Comparison of ENCODE assay signal across 24 cellular contexts in the genomic region with DNA sequence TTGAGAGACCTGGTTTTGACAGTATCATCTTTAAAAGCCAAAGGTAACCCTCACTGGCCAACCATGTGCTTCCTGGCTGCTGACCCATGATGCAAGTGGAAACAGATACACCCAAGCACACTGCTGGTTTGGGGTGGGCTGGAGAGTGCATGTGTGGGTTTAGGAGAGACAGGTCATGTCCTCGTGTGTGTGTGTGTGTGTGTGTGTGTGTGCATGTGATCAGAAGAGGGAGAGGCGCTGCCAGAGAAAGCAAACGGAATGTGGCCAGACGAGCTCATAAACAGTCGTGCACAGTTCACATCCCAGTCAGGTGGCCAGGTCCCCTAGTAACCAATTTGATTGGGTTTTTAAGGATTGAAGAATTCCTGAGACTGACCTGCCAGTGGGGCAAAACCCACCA.
DNase-seq lines count a peak whose midpoint lies in the region; ATAC-seq, FAIRE-seq and TF ChIP-seq lines count a peak whose summit lies in the region.
"Had no signal": no experiment of that assay in that cellular context is flagged by ENCODE, and none has a peak within 500 bp of the region (broad histone marks: within the 10 kb centered on the region; RNA-seq: fewer than 3 reads in every experiment).

No MANE protein-coding gene starts in this region.

- H3K4me1 Mint-ChIP-seq in neural crest cell = peaks cover 22% of the 10 kb centered on the region
- no peaks in the 10 kb centered on the region for H3K4me1 Mint-ChIP-seq in T-helper 17 cell
- H3K4me1 Mint-ChIP-seq: B cell had no signal

- ATAC-seq in T-helper 17 cell = no peak
- ATAC-seq: CD8-positive, alpha-beta T cell; K562 had no signal

- peak overlapping the region; percentile 58; the same call in 1 of the 2 replicates for H3K27ac ChIP-seq in VCaP
- H3K27ac ChIP-seq: C4-2B, HL-60, SJSA1 had no signal

- H3K27me3 Mint-ChIP-seq in neural crest cell (ENCODE audit: low read depth) (no peaks in the 10 kb centered on the region), T-helper 17 cell (no peaks in the 10 kb centered on the region)
- H3K27me3 Mint-ChIP-seq: B cell had no signal

- H3K9me3 ChIP-seq in T-helper 17 cell (ENCODE audit: control insufficient read depth, low read length, poor library complexity, severe bottlenecking) = no peaks in the 10 kb centered on the region
- H3K9me3 ChIP-seq: SJSA1 had no signal

- no peaks in the 10 kb centered on the region for H3K9me3 Mint-ChIP-seq in neural crest cell
- H3K9me3 Mint-ChIP-seq: CD8-positive, alpha-beta T cell had no signal

- peak; percentile 28 for DNase-seq in HT-29 (ENCODE audit: low spot score)
- no peak for DNase-seq in neural crest cell (ENCODE audit: low read depth, low spot score)
- DNase-seq in urothelium cell line (ENCODE audit: low spot score) = no peak
- DNase-seq in NCI-H1105 treated with DMSO at 0.1 percent for 48 hours (lab: John Stamatoyannopoulos, UW) = no peak
- no peak for DNase-seq in NCI-H146 (lab: John Stamatoyannopoulos, UW)
- DNase-seq in T-helper 17 cell = no peak
- DNase-seq: Calu3; CD8-positive, alpha-beta T cell; DND-41; Kasumi-1; MV-4-11; NCI-H1105; NCI-H2029; NCI-H446; NCI-H526 treated with DMSO at 0.1 percent for 48 hours; Right ventricle myocardium superior; RPMI8226 had no signal

- FAIRE-seq in urothelium cell line (lab: Jason Lieb, UNC) = peak; percentile 27
- FAIRE-seq: GM12892, K562 had no signal

- TF ChIP-seq CTCF in VCaP (conservative IDR thresholded peaks at IDR 0.05) = no peak
- no peak for TF ChIP-seq CTCF in neural crest cell (conservative IDR thresholded peaks at IDR 0.05)

- H3K4me3 Mint-ChIP-seq in neural crest cell (no peak overlapping the region), T-helper 17 cell (no peak overlapping the region)
- H3K4me3 Mint-ChIP-seq: B cell; CD8-positive, alpha-beta T cell had no signal

- peak overlapping the region; percentile 54 for H3K27ac Mint-ChIP-seq in neural crest cell (ENCODE audit: unreplicated experiment)
- no peak overlapping the region for H3K27ac Mint-ChIP-seq in T-helper 17 cell
- H3K27ac Mint-ChIP-seq: B cell; CD8-positive, alpha-beta T cell had no signal

- H3K36me3 Mint-ChIP-seq in neural crest cell (ENCODE audit: low read depth) (no peaks in the 10 kb centered on the region), T-helper 17 cell (ENCODE audit: low read depth) (no peaks in the 10 kb centered on the region)
- H3K36me3 Mint-ChIP-seq: CD8-positive, alpha-beta T cell had no signal
